In genomic region chr1:207633699-207634289, GRCh38 we compare ENCODE assay signal across 10 cellular contexts. TPM values are rescaled to one million over a fixed set of nuclear protein-coding genes. Genes with fewer than 3 reads are reported as not detected.
"Had no signal": no experiment of that assay in that cellular context is flagged by ENCODE, and none has a peak within 500 bp of the region (broad histone marks: within the 10 kb centered on the region; RNA-seq: fewer than 3 reads in every experiment).

No MANE protein-coding gene starts in this region.

RNA-seq across cellular contexts. Expression of gene CR1L, which starts 11.1 kb away (rescaled TPM):
- total RNA-seq: kidney epithelial cell, left ventricle myocardium inferior, lower leg skin, mesothelial cell of epicardium, osteocyte, psoas muscle, sigmoid colon, temporal lobe, ureter had no signal
- polyA plus RNA-seq: small intestine had no signal
